Comparison of ENCODE assay signal across 33 cellular contexts in genomic region chr19:56299688-56300087, GRCh38. TPM values are rescaled to one million over a fixed set of nuclear protein-coding genes. Genes with fewer than 3 reads are reported as not detected.
"Had no signal": no experiment of that assay in that cellular context is flagged by ENCODE, and none has a peak within 500 bp of the region (broad histone marks: within the 10 kb centered on the region; RNA-seq: fewer than 3 reads in every experiment).

No MANE protein-coding gene starts in this region.

- H3K4me1 ChIP-seq: esophagus muscularis mucosa, gastrocnemius medialis had no signal

- H3K36me3 ChIP-seq: brain microvascular endothelial cell, gastrocnemius medialis, WERI-Rb-1 had no signal

- H3K27ac ChIP-seq: brain microvascular endothelial cell, esophagus muscularis mucosa, foreskin keratinocyte, gastrocnemius medialis, WERI-Rb-1 had no signal

- H3K27me3 ChIP-seq: brain microvascular endothelial cell, esophagus muscularis mucosa, foreskin keratinocyte, gastrocnemius medialis had no signal

- H3K9me3 ChIP-seq: esophagus muscularis mucosa, gastrocnemius medialis had no signal

- DNase-seq: activated B cell treated with CpG ODN at 0.5 μM for 24 hours; activated CD4-positive, alpha-beta T cell treated with anti-CD3 and anti-CD28 coated beads for 48 hours; activated CD4-positive, alpha-beta T cell treated with anti-CD3 and anti-CD28 coated beads, Interleukin-2, amount 50 U/mL, for 1 hour; activated CD4-positive, alpha-beta T cell treated with anti-CD3 and anti-CD28 coated beads, Interleukin-2, amount 50 U/mL, for 48 hours; activated CD8-positive, alpha-beta memory T cell treated with anti-CD3 and anti-CD28 coated beads, Interleukin-2, amount 50 U/mL, for 48 hours; activated effector memory CD4-positive, alpha-beta T cell treated with Interleukin-2 at 50 U/mL for 16 hours; activated gamma-delta T cell treated with Interleukin-2 at 50 U/mL for 16 hours; activated naive CD4-positive, alpha-beta T cell treated with anti-CD3 and anti-CD28 coated beads, Interleukin-2, amount 50 U/mL, for 16 hours; activated naive CD4-positive, alpha-beta T cell treated with Interleukin-2 at 50 U/mL for 16 hours; activated T-cell treated with anti-CD3 and anti-CD28 coated beads for 4 hours; activated T-cell treated with anti-CD3 and anti-CD28 coated beads, Interleukin-2, amount 50 U/mL, for 24 hours; activated T-cell treated with anti-CD3 and anti-CD28 coated beads, Interleukin-2, amount 50 U/mL, for 72 hours; amniotic stem cell; anterior cingulate cortex; brain microvascular endothelial cell; caudate nucleus; cortex of kidney; dermis blood vessel endothelial cell; effector CD4-positive, alpha-beta T cell; effector memory CD8-positive, alpha-beta T cell; erythroblast; foreskin keratinocyte; gastrocnemius medialis; glutamatergic neuron; T-helper 1 cell; T-helper 17 cell; T1000; WERI-Rb-1 had no signal

- H3K4me3 ChIP-seq: esophagus muscularis mucosa, gastrocnemius medialis had no signal

- ATAC-seq: activated CD4-positive, CD25-positive, alpha-beta regulatory T cell treated with anti-CD3 and anti-CD28 coated beads, Interleukin-2, amount 50 U/mL, for 24 hours; activated T-cell treated with anti-CD3 and anti-CD28 coated beads, Interleukin-2, amount 50 U/mL, for 72 hours; effector memory CD8-positive, alpha-beta T cell; foreskin keratinocyte; gastrocnemius medialis; T-helper 17 cell had no signal

RNA-seq across cellular contexts. Expression of gene EDDM13, which starts 27.1 kb away (rescaled TPM):
- total RNA-seq: activated B cell treated with CpG ODN at 0.5 μM for 24 hours, astrocyte, bronchial epithelial cell, chondrocyte, gastrocnemius medialis, T-helper 17 cell had no signal
